ENCODE assay signal across 8 cellular contexts in the genomic region with DNA sequence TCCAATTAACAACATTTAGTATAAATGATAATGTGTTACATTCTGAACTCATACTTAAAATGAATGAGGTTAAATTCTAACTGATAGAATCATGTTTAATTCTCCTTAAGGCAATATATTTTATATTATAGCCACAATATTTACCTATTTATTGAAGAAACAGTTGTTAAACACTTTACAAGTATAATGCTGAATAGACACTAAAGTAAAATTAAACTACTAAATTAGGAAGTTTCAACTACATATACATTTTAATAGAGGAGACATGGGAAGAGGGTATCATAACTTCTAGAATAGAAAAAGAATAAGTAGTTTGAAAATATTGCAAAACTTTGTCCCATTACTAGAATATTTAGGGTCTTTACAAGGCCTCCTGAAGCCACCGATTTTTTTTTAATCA. TPM values are rescaled to one million over a fixed set of nuclear protein-coding genes. Genes with fewer than 3 reads are reported as not detected.
"Had no signal": no experiment of that assay in that cellular context is flagged by ENCODE, and none has a peak within 500 bp of the region (broad histone marks: within the 10 kb centered on the region; RNA-seq: fewer than 3 reads in every experiment).

No MANE protein-coding gene starts in this region.

- H3K27ac Mint-ChIP-seq: GM23338, H9, IgD-negative memory B cell had no signal

- DNase-seq: H9, HCEC 1CT, KG1 had no signal

- ATAC-seq: GM23338 had no signal

- H3K4me1 Mint-ChIP-seq: IgD-negative memory B cell had no signal

- H3K27me3 Mint-ChIP-seq: IgD-negative memory B cell had no signal

- H2AFZ ChIP-seq: GM23338 had no signal

- H3K4me2 ChIP-seq: GM23338 had no signal

- H3K4me3 Mint-ChIP-seq: GM23338, H9, IgD-negative memory B cell had no signal

- H3K36me3 Mint-ChIP-seq: IgD-negative memory B cell had no signal

- FAIRE-seq: H1, H54 had no signal

- H3K4me3 ChIP-seq: GM23338 had no signal

RNA-seq across cellular contexts. Expression of a gene that starts 36.2 kb away (rescaled TPM):
- total RNA-seq: GM23338, H1, H9, HT1080 had no signal
- polyA plus RNA-seq: GM23338, H1, IgD-negative memory B cell had no signal
